In genomic region chrX:10513974-10514373, GRCh38 we compare ENCODE assay signal across 21 cellular contexts.
"Had no signal": no experiment of that assay in that cellular context is flagged by ENCODE, and none has a peak within 500 bp of the region (broad histone marks: within the 10 kb centered on the region; RNA-seq: fewer than 3 reads in every experiment).

No MANE protein-coding gene starts in this region.

- DNase-seq: activated CD4-positive, alpha-beta memory T cell treated with anti-CD3 and anti-CD28 coated beads for 36 hours; activated CD4-positive, alpha-beta T cell treated with anti-CD3 and anti-CD28 coated beads for 36 hours; activated naive CD4-positive, alpha-beta T cell treated with anti-CD3 and anti-CD28 coated beads for 36 hours; activated naive CD8-positive, alpha-beta T cell treated with anti-CD3 and anti-CD28 coated beads, Interleukin-2, amount 50 U/mL, for 24 hours; activated T-cell treated with anti-CD3 and anti-CD28 coated beads for 4 hours; aorta; heart right ventricle; immature natural killer cell; mesenchymal stem cell; naive thymus-derived CD8-positive, alpha-beta T cell; psoas muscle; sigmoid colon; stimulated activated CD4-positive, alpha-beta T cell treated with anti-CD3 and anti-CD28 coated beads, Interleukin-4, amount 100 ng/mL, for 4 hours; stimulated activated naive B cell treated with anti-CD40 and anti-IgM and Interleukin-4, amounts not matched to agents 10 μg/mL and 1 μg/mL and 100 μg/mL, for 72 hours; T-cell had no signal

- H3K36me3 Mint-ChIP-seq: activated CD4-positive, alpha-beta memory T cell treated with anti-CD3 and anti-CD28 coated beads for 36 hours; immature natural killer cell; naive thymus-derived CD8-positive, alpha-beta T cell; stimulated activated naive B cell treated with anti-CD40 and anti-IgM and Interleukin-4, amounts not matched to agents 10 μg/mL and 1 μg/mL and 100 μg/mL, for 72 hours; T-cell; WTC11 had no signal

- H3K9me3 ChIP-seq: gastroesophageal sphincter, heart right ventricle, psoas muscle, sigmoid colon, thoracic aorta had no signal

- ATAC-seq: activated CD4-positive, alpha-beta T cell treated with anti-CD3 and anti-CD28 coated beads for 36 hours; activated naive CD8-positive, alpha-beta T cell treated with anti-CD3 and anti-CD28 coated beads, Interleukin-2, amount 50 U/mL, for 24 hours; esophagus mucosa; gastroesophageal sphincter; heart right ventricle; naive thymus-derived CD8-positive, alpha-beta T cell; psoas muscle; stimulated activated naive B cell treated with anti-CD40 and anti-IgM and Interleukin-4, amounts not matched to agents 10 μg/mL and 1 μg/mL and 100 μg/mL, for 72 hours; T-cell; WTC11 had no signal

- H3K27me3 ChIP-seq: gastroesophageal sphincter, heart right ventricle, sigmoid colon had no signal

- H3K4me1 ChIP-seq: psoas muscle had no signal

- H3K4me3 ChIP-seq: coronary artery, gastroesophageal sphincter, heart right ventricle, psoas muscle, sigmoid colon, thoracic aorta had no signal

- H3K4me3 Mint-ChIP-seq: activated CD4-positive, alpha-beta memory T cell treated with anti-CD3 and anti-CD28 coated beads for 36 hours; activated CD4-positive, alpha-beta T cell treated with anti-CD3 and anti-CD28 coated beads for 36 hours; activated naive CD4-positive, alpha-beta T cell treated with anti-CD3 and anti-CD28 coated beads for 36 hours; activated naive CD8-positive, alpha-beta T cell treated with anti-CD3 and anti-CD28 coated beads, Interleukin-2, amount 50 U/mL, for 24 hours; central memory CD8-positive, alpha-beta T cell; immature natural killer cell; naive thymus-derived CD8-positive, alpha-beta T cell; stimulated activated naive B cell treated with anti-CD40 and anti-IgM and Interleukin-4, amounts not matched to agents 10 μg/mL and 1 μg/mL and 100 μg/mL, for 72 hours; T-cell; WTC11 had no signal

- H3K36me3 ChIP-seq: gastroesophageal sphincter, heart right ventricle, sigmoid colon, thoracic aorta had no signal

- H3K27ac ChIP-seq: coronary artery, psoas muscle, thoracic aorta had no signal

- H3K27ac Mint-ChIP-seq: activated CD4-positive, alpha-beta memory T cell treated with anti-CD3 and anti-CD28 coated beads for 36 hours; activated CD4-positive, alpha-beta T cell treated with anti-CD3 and anti-CD28 coated beads for 36 hours; activated naive CD4-positive, alpha-beta T cell treated with anti-CD3 and anti-CD28 coated beads for 36 hours; activated naive CD8-positive, alpha-beta T cell treated with anti-CD3 and anti-CD28 coated beads, Interleukin-2, amount 50 U/mL, for 24 hours; immature natural killer cell; naive thymus-derived CD8-positive, alpha-beta T cell; stimulated activated naive B cell treated with anti-CD40 and anti-IgM and Interleukin-4, amounts not matched to agents 10 μg/mL and 1 μg/mL and 100 μg/mL, for 72 hours; T-cell; WTC11 had no signal

- H3K4me1 Mint-ChIP-seq: activated CD4-positive, alpha-beta T cell treated with anti-CD3 and anti-CD28 coated beads for 36 hours; activated naive CD8-positive, alpha-beta T cell treated with anti-CD3 and anti-CD28 coated beads, Interleukin-2, amount 50 U/mL, for 24 hours; central memory CD8-positive, alpha-beta T cell; immature natural killer cell; naive thymus-derived CD8-positive, alpha-beta T cell; stimulated activated naive B cell treated with anti-CD40 and anti-IgM and Interleukin-4, amounts not matched to agents 10 μg/mL and 1 μg/mL and 100 μg/mL, for 72 hours; T-cell had no signal

- H3K9me3 Mint-ChIP-seq: activated naive CD4-positive, alpha-beta T cell treated with anti-CD3 and anti-CD28 coated beads for 36 hours; activated naive CD8-positive, alpha-beta T cell treated with anti-CD3 and anti-CD28 coated beads, Interleukin-2, amount 50 U/mL, for 24 hours; stimulated activated naive B cell treated with anti-CD40 and anti-IgM and Interleukin-4, amounts not matched to agents 10 μg/mL and 1 μg/mL and 100 μg/mL, for 72 hours; WTC11 had no signal

- H3K27me3 Mint-ChIP-seq: activated CD4-positive, alpha-beta memory T cell treated with anti-CD3 and anti-CD28 coated beads for 36 hours; activated CD4-positive, alpha-beta T cell treated with anti-CD3 and anti-CD28 coated beads for 36 hours; activated naive CD8-positive, alpha-beta T cell treated with anti-CD3 and anti-CD28 coated beads, Interleukin-2, amount 50 U/mL, for 24 hours; central memory CD8-positive, alpha-beta T cell; naive thymus-derived CD8-positive, alpha-beta T cell; stimulated activated naive B cell treated with anti-CD40 and anti-IgM and Interleukin-4, amounts not matched to agents 10 μg/mL and 1 μg/mL and 100 μg/mL, for 72 hours; T-cell had no signal
